24 cellular contexts compared by ENCODE assay signal in the genomic region with DNA sequence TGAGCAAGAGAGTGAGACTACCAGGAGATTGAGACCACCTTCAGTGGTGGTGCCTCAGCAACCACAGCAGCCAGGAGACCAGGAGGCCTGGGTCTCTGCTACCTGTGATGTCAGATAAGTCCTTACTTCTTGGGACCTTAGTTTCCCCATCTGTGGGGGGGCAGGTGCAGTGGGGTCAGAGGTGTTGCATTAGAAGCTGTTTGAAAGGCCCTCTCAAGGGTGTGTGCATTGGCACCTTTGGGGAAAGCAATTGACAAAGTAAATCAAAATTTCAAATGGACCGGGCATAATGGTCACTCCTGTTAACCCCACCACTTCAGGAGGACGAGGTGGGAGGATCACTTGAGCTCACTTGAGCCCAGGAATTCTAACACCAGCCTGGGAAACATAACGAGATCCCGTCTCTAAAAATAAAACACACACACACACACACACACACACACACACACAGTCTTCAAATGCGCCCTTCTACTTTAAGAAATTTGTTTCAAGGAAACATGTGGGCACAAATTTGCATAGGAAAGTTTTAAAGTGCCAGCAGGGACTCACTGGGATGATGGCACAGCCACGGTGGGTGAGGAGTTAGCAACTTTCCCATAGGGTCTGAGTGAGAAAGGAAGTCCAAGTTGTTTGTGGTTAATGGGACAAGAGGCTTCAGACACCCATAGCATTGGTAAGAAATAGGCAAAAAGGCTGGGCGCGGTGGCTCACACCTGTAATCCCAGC. TPM values are rescaled to one million over a fixed set of nuclear protein-coding genes. Genes with fewer than 3 reads are reported as not detected.
DNase-seq lines count a peak whose midpoint lies in the region; ATAC-seq and TF ChIP-seq lines count a peak whose summit lies in the region.
"Had no signal": no experiment of that assay in that cellular context is flagged by ENCODE, and none has a peak within 500 bp of the region (broad histone marks: within the 10 kb centered on the region; RNA-seq: fewer than 3 reads in every experiment).

No MANE protein-coding gene starts in this region.

- H4K8ac ChIP-seq in H9 (replicated peaks; ENCODE audit: insufficient read length, low read depth, low read length): no peak overlapping the region

- no peak overlapping the region for H3K23ac ChIP-seq in H9 (ENCODE audit: insufficient read length, low read depth, low read length)

- no peaks in the 10 kb centered on the region for H3K36me3 Mint-ChIP-seq in HFFc6 (ENCODE audit: low read depth)
- H3K36me3 Mint-ChIP-seq in endothelial cell (ENCODE audit: low read depth, unreplicated experiment): peaks cover 3% of the 10 kb centered on the region
- H3K36me3 Mint-ChIP-seq in H9 (ENCODE audit: insufficient read depth in 1 of 3, low read depth in 3 of 3): peaks cover 0 to under 1% (median 0%) of the 10 kb centered on the region in 3 experiments; a peak in 2 of 7 replicates

- H3K36me3 ChIP-seq in osteoblast (ENCODE audit: insufficient read depth, low read length): no peaks in the 10 kb centered on the region
- H3K36me3 ChIP-seq: thyroid gland had no signal

- no peak overlapping the region for H2BK120ac ChIP-seq in H9 (ENCODE audit: low read depth, low read length, poor library complexity, severe bottlenecking)

- no CpG with 5 or more reads among the region's 8 CpGs for WGBS in H9 (ENCODE audit: extremely low coverage, insufficient read length, low lambda C conversion rate)

- H3K9me3 ChIP-seq in osteoblast (ENCODE audit: low read depth, low read length) (no peaks in the 10 kb centered on the region), H9 (ENCODE audit: control insufficient read depth, low read depth, low read length) (no peaks in the 10 kb centered on the region)
- H3K9me3 ChIP-seq: body of pancreas, esophagus squamous epithelium, gastroesophageal sphincter, thyroid gland had no signal

- ATAC-seq in HG03039 (IDR thresholded peaks at IDR 0.05; ENCODE audit: unreplicated experiment): no peak
- ATAC-seq: activated naive CD8-positive, alpha-beta T cell treated with anti-CD3 and anti-CD28 coated beads, Interleukin-2, amount 50 U/mL, for 24 hours; body of pancreas; gastroesophageal sphincter; naive thymus-derived CD4-positive, alpha-beta T cell; stimulated activated memory B cell treated with anti-CD40 and anti-IgM and Interleukin-4, amounts not matched to agents 10 μg/mL and 1 μg/mL and 100 μg/mL, for 72 hours had no signal

- peaks cover 13% of the 10 kb centered on the region for H4K20me1 ChIP-seq in osteoblast (ENCODE audit: insufficient read depth, low read length)
- no peaks in the 10 kb centered on the region for H4K20me1 ChIP-seq in H9 (ENCODE audit: control insufficient read depth, insufficient read depth, insufficient read length)

- H3T11ph ChIP-seq in H9 (ENCODE audit: low read length): no peak overlapping the region

- H2BK5ac ChIP-seq in H9 (ENCODE audit: insufficient read length, low read length): no peak overlapping the region

- no peak overlapping the region for H3K14ac ChIP-seq in H9 (ENCODE audit: insufficient read depth, low read length)

- H3K27me3 Mint-ChIP-seq in HFFc6 (ENCODE audit: insufficient read depth) (0 out of 2 replicates have a peak, but pooled peaks cover 2% of the 10 kb centered on the region), endothelial cell (ENCODE audit: unreplicated experiment) (peaks cover 11% of the 10 kb centered on the region), H9 (ENCODE audit: low read depth) (no peaks in the 10 kb centered on the region; the same call in none of the 2 replicates)
- H3K27me3 Mint-ChIP-seq: activated CD4-positive, alpha-beta memory T cell treated with anti-CD3 and anti-CD28 coated beads, Interleukin-2, amount 10 ng/mL, durations not matched to agents 7 days and 5 days; progenitor cell of endocrine pancreas had no signal

- DNase-seq in DMS 273 (lab: John Stamatoyannopoulos, UW; ENCODE audit: unreplicated experiment) (peak; percentile 46), DMS 273 treated with DMSO at 0.1 percent for 48 hours (lab: John Stamatoyannopoulos, UW) (no peak), HFFc6 (no peak), endothelial cell (ENCODE audit: low spot score) (no peak), osteoblast (ENCODE audit: insufficient read length, low spot score, missing footprints) (peak; percentile 44), NCI-H2029 (lab: John Stamatoyannopoulos, UW) (no peak), H9 (no peak)
- DNase-seq: 8988T; activated CD4-positive, alpha-beta memory T cell treated with anti-CD3 and anti-CD28 coated beads, Interleukin-2, amount 10 ng/mL, durations not matched to agents 7 days and 5 days; activated CD4-positive, CD25-positive, alpha-beta regulatory T cell; activated gamma-delta T cell; activated naive CD8-positive, alpha-beta T cell treated with anti-CD3 and anti-CD28 coated beads, Interleukin-2, amount 50 U/mL, for 24 hours; body of pancreas; esophagus squamous epithelium; kidney; naive thymus-derived CD4-positive, alpha-beta T cell; NCI-H1436; NCI-H510A treated with DMSO at 0.1 percent for 48 hours; stimulated activated CD4-positive, alpha-beta T cell treated with anti-CD3 and anti-CD28 coated beads, Interleukin-2, amount 100 ng/mL, for 24 hours; thyroid gland had no signal

- H3K27ac ChIP-seq in osteoblast (ENCODE audit: low read depth, low read length) (no peak overlapping the region), H9 (ENCODE audit: insufficient read length, low read depth, low read length) (no peak overlapping the region)

- H3K9ac ChIP-seq in H9 (ENCODE audit: extremely low read depth, insufficient read length, low read length): no peak overlapping the region

- H3K4me2 ChIP-seq in osteoblast (ENCODE audit: insufficient read depth, low read length) (no peak overlapping the region), H9 (ENCODE audit: insufficient read depth, insufficient read length, low read length) (no peak overlapping the region)

- H4K5ac ChIP-seq in H9 (ENCODE audit: insufficient read length, low read depth, low read length): no peak overlapping the region

- H3K27ac Mint-ChIP-seq in HFFc6 (peak overlapping the region; percentile 29; the same call in 1 of the 2 replicates), endothelial cell (ENCODE audit: unreplicated experiment) (peak overlapping the region; percentile 61), H9 (no peak overlapping the region)
- H3K27ac Mint-ChIP-seq: activated CD4-positive, alpha-beta memory T cell treated with anti-CD3 and anti-CD28 coated beads, Interleukin-2, amount 10 ng/mL, durations not matched to agents 7 days and 5 days; activated naive CD8-positive, alpha-beta T cell treated with anti-CD3 and anti-CD28 coated beads, Interleukin-2, amount 50 U/mL, for 24 hours; progenitor cell of endocrine pancreas had no signal

- H3K4me3 Mint-ChIP-seq in HFFc6 (no peak overlapping the region), endothelial cell (ENCODE audit: unreplicated experiment) (peak overlapping the region; percentile 73), H9 (peak overlapping the region in 1 of 2 experiments; percentile 80; a peak in 2 of 5 replicates)
- H3K4me3 Mint-ChIP-seq: activated CD4-positive, alpha-beta memory T cell treated with anti-CD3 and anti-CD28 coated beads, Interleukin-2, amount 10 ng/mL, durations not matched to agents 7 days and 5 days; activated naive CD8-positive, alpha-beta T cell treated with anti-CD3 and anti-CD28 coated beads, Interleukin-2, amount 50 U/mL, for 24 hours had no signal

- no peak overlapping the region for H4K91ac ChIP-seq in H9 (ENCODE audit: insufficient read length, low read depth, low read length)

- H3K56ac ChIP-seq in H9 (ENCODE audit: insufficient read length, low read depth, low read length): no peak overlapping the region

- H3K18ac ChIP-seq in H9 (ENCODE audit: insufficient read length, low read depth, low read length): no peak overlapping the region

- peaks cover 12% of the 10 kb centered on the region for H3K23me2 ChIP-seq in H9 (ENCODE audit: insufficient read length, low read depth, low read length, poor library complexity, severe bottlenecking)

- no peak overlapping the region for H3K4ac ChIP-seq in H9 (ENCODE audit: low read depth, low read length)

- H3K27me3 ChIP-seq in osteoblast (ENCODE audit: insufficient read depth, low read length): no peaks in the 10 kb centered on the region
- H3K27me3 ChIP-seq in H9 (ENCODE audit: insufficient read depth, low read length): no peaks in the 10 kb centered on the region
- H3K27me3 ChIP-seq: body of pancreas, esophagus squamous epithelium, gastroesophageal sphincter, thyroid gland had no signal

- H3K4me1 Mint-ChIP-seq in HFFc6 (ENCODE audit: low read depth) (peaks cover 20% of the 10 kb centered on the region), endothelial cell (ENCODE audit: unreplicated experiment) (peaks cover 30% of the 10 kb centered on the region), H9 (peaks cover 8 to 25% of the 10 kb centered on the region in 2 experiments; a peak in 3 of 4 replicates)

- H3K79me2 ChIP-seq in osteoblast (ENCODE audit: insufficient read depth, low read length): peaks cover 34% of the 10 kb centered on the region
- no peaks in the 10 kb centered on the region for H3K79me2 ChIP-seq in H9 (ENCODE audit: insufficient read depth, low read length)

- H3K9me3 Mint-ChIP-seq in HFFc6 (no peaks in the 10 kb centered on the region), endothelial cell (ENCODE audit: unreplicated experiment) (no peaks in the 10 kb centered on the region), H9 (no peaks in the 10 kb centered on the region)
- H3K9me3 Mint-ChIP-seq: activated CD4-positive, alpha-beta memory T cell treated with anti-CD3 and anti-CD28 coated beads, Interleukin-2, amount 10 ng/mL, durations not matched to agents 7 days and 5 days; activated naive CD8-positive, alpha-beta T cell treated with anti-CD3 and anti-CD28 coated beads, Interleukin-2, amount 50 U/mL, for 24 hours; naive thymus-derived CD4-positive, alpha-beta T cell; stimulated activated memory B cell treated with anti-CD40 and anti-IgM and Interleukin-4, amounts not matched to agents 10 μg/mL and 1 μg/mL and 100 μg/mL, for 72 hours had no signal

- H3K4me1 ChIP-seq in osteoblast (ENCODE audit: insufficient read depth, low read length): peaks cover 38% of the 10 kb centered on the region
- no peaks in the 10 kb centered on the region for H3K4me1 ChIP-seq in H9 (ENCODE audit: insufficient read depth, low read length)

- H2AFZ ChIP-seq in osteoblast (ENCODE audit: low read length) (no peak overlapping the region), H9 (ENCODE audit: low read length) (no peak overlapping the region)

- H3K79me1 ChIP-seq in H9 (ENCODE audit: insufficient read depth, low read depth, low read length, poor library complexity, severe bottlenecking): no peaks in the 10 kb centered on the region

- H3K4me3 ChIP-seq in osteoblast (ENCODE audit: insufficient read depth, low read length): no peak overlapping the region
- H3K4me3 ChIP-seq: body of pancreas had no signal

- TF ChIP-seq CTCF in HFFc6 (IDR thresholded peaks at IDR 0.05): no peak
- no peak for TF ChIP-seq CTCF in endothelial cell (IDR thresholded peaks at IDR 0.05; ENCODE audit: unreplicated experiment)
- TF ChIP-seq CTCF in osteoblast (IDR thresholded peaks at IDR 0.05; ENCODE audit: extremely low read depth, low read depth, low read length): no peak
- TF ChIP-seq CTCF in H9 (conservative IDR thresholded peaks at IDR 0.05): no peak

- no peak overlapping the region for H2AK5ac ChIP-seq in H9 (ENCODE audit: insufficient read length, low read length)

- H2BK12ac ChIP-seq in H9 (ENCODE audit: insufficient read length, low read depth, low read length): no peak overlapping the region

- no peak overlapping the region for H2BK15ac ChIP-seq in H9 (ENCODE audit: low read depth, low read length)

- no peak overlapping the region for H2BK20ac ChIP-seq in H9 (ENCODE audit: low read depth, low read length, poor library complexity, severe bottlenecking)

RNA-seq across cellular contexts. Expression of gene AK1, which starts 1.3 kb away (rescaled TPM):
- 100 to 1,000 TPM; 109 to 130 (median 124) TPM for total RNA-seq in HFFc6 (2021; fragmentation: NEBNext Ultra II Directional; extraction: Animal tissue kit (Norgen Biotek cat#: 25700))
- total RNA-seq in endothelial cell (ENCODE audit: unreplicated experiment) (63.3 TPM), osteoblast (100 and 106 TPM in 2 replicates), H9 (2021) (31.6 and 41.9 TPM in 2 replicates)

RNA-seq across cellular contexts. Expression of gene ST6GALNAC6, which starts 20.6 kb away (rescaled TPM):
- 10 to 100 TPM; 29.3 to 40.6 (median 34.2) TPM for total RNA-seq in HFFc6 (2021; fragmentation: NEBNext Ultra II Directional; extraction: Animal tissue kit (Norgen Biotek cat#: 25700))
- total RNA-seq in endothelial cell (ENCODE audit: unreplicated experiment): 80.0 TPM
- total RNA-seq in osteoblast: 52.7 and 53.2 TPM in 2 replicates
- 29.8 and 30.2 TPM in 2 replicates for total RNA-seq in H9 (2021)

RNA-seq across cellular contexts. Expression of gene ENG, which starts 24.4 kb away (rescaled TPM):
- total RNA-seq in HFFc6 (2021; fragmentation: NEBNext Ultra II Directional; extraction: Animal tissue kit (Norgen Biotek cat#: 25700)): 100 to 1,000 TPM; 205 to 249 (median 227) TPM
- total RNA-seq in endothelial cell (ENCODE audit: unreplicated experiment) (113 TPM), osteoblast (60.8 and 87.5 TPM in 2 replicates), H9 (2021) (1.8 and 2.1 TPM in 2 replicates)

RNA-seq across cellular contexts. Expression of gene ST6GALNAC4, which starts 38.0 kb away (rescaled TPM):
- 10 to 100 TPM; 22.9 to 33.4 (median 27.7) TPM for total RNA-seq in HFFc6 (2021; fragmentation: NEBNext Ultra II Directional; extraction: Animal tissue kit (Norgen Biotek cat#: 25700))
- total RNA-seq in endothelial cell (ENCODE audit: unreplicated experiment): 25.0 TPM
- 29.5 and 33.7 TPM in 2 replicates for total RNA-seq in osteoblast
- 15.4 and 16.5 TPM in 2 replicates for total RNA-seq in H9 (2021)

RNA-seq across cellular contexts. Expression of gene PIP5KL1, which starts 51.8 kb away (rescaled TPM):
- 1 to 10 TPM; 1.7 to 3.1 (median 2.1) TPM for total RNA-seq in HFFc6 (2021; fragmentation: NEBNext Ultra II Directional; extraction: Animal tissue kit (Norgen Biotek cat#: 25700))
- total RNA-seq in endothelial cell (ENCODE audit: unreplicated experiment) (2.4 TPM), osteoblast (2.2 and 3.5 TPM in 2 replicates), H9 (2021) (9.0 and 11.6 TPM in 2 replicates)

Comparison
In these comparisons a context has a peak if more than half of its experiments do, and no peak if none do; other contexts are left out.
1. DNase-seq: peak in DMS 273 (single experiment) and osteoblast (single experiment); none in DMS 273 treated with DMSO at 0.1 percent for 48 hours (single experiment), HFFc6 (single experiment), endothelial cell (single experiment), NCI-H2029 (single experiment) and H9 (single experiment).
2. H3K27ac Mint-ChIP-seq: peak in HFFc6 (single experiment) and endothelial cell (single experiment); none in H9 (0 of 3).
3. RNA of gene ENG, which starts 24.4 kb away (total RNA-seq): 205 to 249 TPM in HFFc6, 113 TPM in endothelial cell (single experiment) and 60.8 to 87.5 TPM in osteoblast; 1.8 to 2.1 TPM in H9; every median in the first group is over 10 times any median in the second.